Comparison of ENCODE assay signal across 34 cellular contexts in the genomic region with DNA sequence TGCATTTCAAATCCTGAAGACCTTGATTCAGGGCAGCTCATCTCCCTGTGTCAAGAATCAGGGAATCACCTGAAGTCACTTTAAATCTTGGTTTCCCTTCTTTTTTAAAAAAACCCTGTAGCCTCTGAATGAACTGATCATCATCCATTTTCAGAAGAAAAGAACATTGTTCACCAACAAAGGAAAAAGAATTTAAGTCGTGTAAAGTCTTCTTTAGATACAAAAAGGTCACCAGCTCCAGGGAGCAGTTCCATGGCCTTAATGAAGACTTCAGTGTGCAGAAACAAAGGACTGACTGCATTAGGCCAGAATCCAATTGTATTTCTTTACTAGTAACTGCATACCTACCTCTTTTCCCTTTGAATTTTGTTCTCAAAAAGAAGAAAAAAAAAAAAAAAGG.
"Had no signal": no experiment of that assay in that cellular context is flagged by ENCODE, and none has a peak within 500 bp of the region (broad histone marks: within the 10 kb centered on the region; RNA-seq: fewer than 3 reads in every experiment).

No MANE protein-coding gene starts in this region.

- H3K36me3 Mint-ChIP-seq: activated CD8-positive, alpha-beta memory T cell treated with anti-CD3 and anti-CD28 coated beads, Interleukin-2, amount 10 ng/mL, durations not matched to agents 7 days and 5 days; activated naive CD4-positive, alpha-beta T cell treated with anti-CD3 and anti-CD28 coated beads, Interleukin-2, amount 10 ng/mL, durations not matched to agents 7 days and 5 days; brain had no signal

- DNase-seq: activated CD4-positive, alpha-beta memory T cell treated with anti-CD3 and anti-CD28 coated beads for 36 hours; activated CD4-positive, alpha-beta T cell treated with anti-CD3 and anti-CD28 coated beads for 36 hours; activated CD4-positive, alpha-beta T cell treated with anti-CD3 and anti-CD28 coated beads, Interleukin-2, amount 10 ng/mL, durations not matched to agents 24 days and 14 days; activated CD4-positive, CD25-positive, alpha-beta regulatory T cell; activated CD4-positive, CD25-positive, alpha-beta regulatory T cell treated with anti-CD3 and anti-CD28 coated beads, Interleukin-2, amount 50 U/mL, for 72 hours; activated CD8-positive, alpha-beta memory T cell treated with anti-CD3 and anti-CD28 coated beads, Interleukin-2, amount 10 ng/mL, durations not matched to agents 7 days and 5 days; activated CD8-positive, alpha-beta memory T cell treated with anti-CD3 and anti-CD28 coated beads, Interleukin-2, amount 50 U/mL, for 4 hours; activated CD8-positive, alpha-beta T cell treated with anti-CD3 and anti-CD28 coated beads, Interleukin-2, amount 10 ng/mL, durations not matched to agents 7 days and 5 days; activated gamma-delta T cell; activated naive CD4-positive, alpha-beta T cell; activated naive CD4-positive, alpha-beta T cell treated with anti-CD3 and anti-CD28 coated beads, Interleukin-2, amount 10 ng/mL, durations not matched to agents 7 days and 5 days; activated naive CD8-positive, alpha-beta T cell treated with anti-CD3 and anti-CD28 coated beads, Interleukin-2, amount 10 ng/mL, durations not matched to agents 7 days and 5 days; activated T-cell treated with anti-CD3 and anti-CD28 coated beads, Interleukin-2, amount 50 U/mL, for 1 hour; activated T-cell treated with anti-CD3 and anti-CD28 coated beads, Interleukin-2, amount 50 U/mL, for 48 hours; central memory CD4-positive, alpha-beta T cell; cerebellar nuclear complex; colonic mucosa; effector memory CD4-positive, alpha-beta T cell; endodermal cell; erythroblast; foreskin keratinocyte; gastrocnemius medialis; glutamatergic neuron; heart left ventricle; T-helper 17 cell; T1000 had no signal

- H3K4me1 ChIP-seq: ascending aorta, breast epithelium, colonic mucosa, foreskin keratinocyte, heart left ventricle had no signal

- ATAC-seq: activated CD4-positive, alpha-beta T cell treated with anti-CD3 and anti-CD28 coated beads for 36 hours; activated CD8-positive, alpha-beta memory T cell treated with anti-CD3 and anti-CD28 coated beads, Interleukin-2, amount 10 ng/mL, durations not matched to agents 7 days and 5 days; activated CD8-positive, alpha-beta T cell treated with anti-CD3 and anti-CD28 coated beads, Interleukin-2, amount 10 ng/mL, durations not matched to agents 7 days and 5 days; activated naive CD4-positive, alpha-beta T cell treated with anti-CD3 and anti-CD28 coated beads, Interleukin-2, amount 50 U/mL, for 72 hours; foreskin keratinocyte; gastrocnemius medialis; heart left ventricle; T-helper 17 cell had no signal

- H3K27me3 ChIP-seq: ascending aorta, breast epithelium, cardiac muscle cell, colonic mucosa, esophagus muscularis mucosa, foreskin keratinocyte, gastrocnemius medialis, heart left ventricle had no signal

- H3K9me3 ChIP-seq: ascending aorta, breast epithelium, colonic mucosa, esophagus muscularis mucosa, gastrocnemius medialis, heart left ventricle had no signal

- H3K27ac ChIP-seq: ascending aorta, breast epithelium, cardiac muscle cell, colonic mucosa, esophagus muscularis mucosa, foreskin keratinocyte, gastrocnemius medialis, heart left ventricle had no signal

- H3K4me3 ChIP-seq: ascending aorta, breast epithelium, cardiac muscle cell, colonic mucosa, esophagus muscularis mucosa, gastrocnemius medialis, heart left ventricle had no signal

- H3K36me3 ChIP-seq: ascending aorta, breast epithelium, cardiac muscle cell, colonic mucosa, esophagus muscularis mucosa, gastrocnemius medialis had no signal

- H3K9me3 Mint-ChIP-seq: activated CD4-positive, alpha-beta memory T cell treated with anti-CD3 and anti-CD28 coated beads for 36 hours; activated naive CD4-positive, alpha-beta T cell treated with anti-CD3 and anti-CD28 coated beads, Interleukin-2, amount 10 ng/mL, durations not matched to agents 7 days and 5 days; activated naive CD4-positive, alpha-beta T cell treated with anti-CD3 and anti-CD28 coated beads, Interleukin-2, amount 50 U/mL, for 72 hours; activated naive CD8-positive, alpha-beta T cell treated with anti-CD3 and anti-CD28 coated beads, Interleukin-2, amount 10 ng/mL, durations not matched to agents 7 days and 5 days; activated T-helper 1 cell treated with anti-CD3 and anti-CD28 coated beads, Interleukin-12 subunit alpha, Interleukin-12 subunit beta, Interleukin-2, Interleukin-4 antibody, amounts not matched to agents 30 ng/mL and 10 ng/mL and 1 ng/mL, durations not matched to agents 14 hours and 24 hours and 36 hours; endodermal cell; T-helper 2 cell treated with Interferon-gamma antibody and Interleukin-4, amounts not matched to agents 5 μg/mL and 100 μg/mL, for 36 hours had no signal

- H3K27me3 Mint-ChIP-seq: activated CD4-positive, alpha-beta memory T cell treated with anti-CD3 and anti-CD28 coated beads for 36 hours; activated CD4-positive, alpha-beta T cell treated with anti-CD3 and anti-CD28 coated beads for 36 hours; activated CD4-positive, alpha-beta T cell treated with anti-CD3 and anti-CD28 coated beads, Interleukin-2, amount 10 ng/mL, durations not matched to agents 24 days and 14 days; activated CD8-positive, alpha-beta memory T cell treated with anti-CD3 and anti-CD28 coated beads, Interleukin-2, amount 10 ng/mL, durations not matched to agents 7 days and 5 days; activated naive CD4-positive, alpha-beta T cell treated with anti-CD3 and anti-CD28 coated beads, Interleukin-2, amount 10 ng/mL, durations not matched to agents 7 days and 5 days; activated naive CD8-positive, alpha-beta T cell treated with anti-CD3 and anti-CD28 coated beads, Interleukin-2, amount 10 ng/mL, durations not matched to agents 7 days and 5 days; T-helper 17 cell had no signal

- H3K4me1 Mint-ChIP-seq: activated naive CD4-positive, alpha-beta T cell treated with anti-CD3 and anti-CD28 coated beads, Interleukin-2, amount 10 ng/mL, durations not matched to agents 7 days and 5 days; activated naive CD8-positive, alpha-beta T cell treated with anti-CD3 and anti-CD28 coated beads, Interleukin-2, amount 10 ng/mL, durations not matched to agents 7 days and 5 days; brain; T-helper 17 cell had no signal

- H3K4me3 Mint-ChIP-seq: activated CD4-positive, alpha-beta memory T cell treated with anti-CD3 and anti-CD28 coated beads for 36 hours; activated CD4-positive, alpha-beta T cell treated with anti-CD3 and anti-CD28 coated beads for 36 hours; activated CD4-positive, alpha-beta T cell treated with anti-CD3 and anti-CD28 coated beads, Interleukin-2, amount 10 ng/mL, durations not matched to agents 24 days and 14 days; activated CD8-positive, alpha-beta memory T cell treated with anti-CD3 and anti-CD28 coated beads, Interleukin-2, amount 10 ng/mL, durations not matched to agents 7 days and 5 days; activated CD8-positive, alpha-beta T cell treated with anti-CD3 and anti-CD28 coated beads, Interleukin-2, amount 10 ng/mL, durations not matched to agents 7 days and 5 days; activated naive CD4-positive, alpha-beta T cell treated with anti-CD3 and anti-CD28 coated beads, Interleukin-2, amount 10 ng/mL, durations not matched to agents 7 days and 5 days; activated naive CD8-positive, alpha-beta T cell treated with anti-CD3 and anti-CD28 coated beads, Interleukin-2, amount 10 ng/mL, durations not matched to agents 7 days and 5 days; activated T-helper 1 cell treated with anti-CD3 and anti-CD28 coated beads, Interleukin-12 subunit alpha, Interleukin-12 subunit beta, Interleukin-2, Interleukin-4 antibody, amounts not matched to agents 30 ng/mL and 10 ng/mL and 1 ng/mL, durations not matched to agents 14 hours and 24 hours and 36 hours; brain; endodermal cell; T-helper 17 cell; T-helper 2 cell treated with Interferon-gamma antibody and Interleukin-4, amounts not matched to agents 5 μg/mL and 100 μg/mL, for 36 hours had no signal

- H3K27ac Mint-ChIP-seq: activated CD4-positive, alpha-beta memory T cell treated with anti-CD3 and anti-CD28 coated beads for 36 hours; activated CD4-positive, alpha-beta T cell treated with anti-CD3 and anti-CD28 coated beads for 36 hours; activated CD4-positive, alpha-beta T cell treated with anti-CD3 and anti-CD28 coated beads, Interleukin-2, amount 10 ng/mL, durations not matched to agents 24 days and 14 days; activated CD8-positive, alpha-beta memory T cell treated with anti-CD3 and anti-CD28 coated beads, Interleukin-2, amount 10 ng/mL, durations not matched to agents 7 days and 5 days; activated CD8-positive, alpha-beta T cell treated with anti-CD3 and anti-CD28 coated beads, Interleukin-2, amount 10 ng/mL, durations not matched to agents 7 days and 5 days; activated naive CD4-positive, alpha-beta T cell treated with anti-CD3 and anti-CD28 coated beads, Interleukin-2, amount 10 ng/mL, durations not matched to agents 7 days and 5 days; activated naive CD4-positive, alpha-beta T cell treated with anti-CD3 and anti-CD28 coated beads, Interleukin-2, amount 50 U/mL, for 72 hours; activated naive CD8-positive, alpha-beta T cell treated with anti-CD3 and anti-CD28 coated beads, Interleukin-2, amount 10 ng/mL, durations not matched to agents 7 days and 5 days; activated T-helper 1 cell treated with anti-CD3 and anti-CD28 coated beads, Interleukin-12 subunit alpha, Interleukin-12 subunit beta, Interleukin-2, Interleukin-4 antibody, amounts not matched to agents 30 ng/mL and 10 ng/mL and 1 ng/mL, durations not matched to agents 14 hours and 24 hours and 36 hours; brain; endodermal cell; T-helper 17 cell; T-helper 2 cell treated with Interferon-gamma antibody and Interleukin-4, amounts not matched to agents 5 μg/mL and 100 μg/mL, for 36 hours had no signal
